ENCODE assay signal across 8 cellular contexts in genomic region chr2:135052997-135053474, GRCh38. TPM values are rescaled to one million over a fixed set of nuclear protein-coding genes. Genes with fewer than 3 reads are reported as not detected.
DNase-seq lines count a peak whose midpoint lies in the region; ATAC-seq and TF ChIP-seq lines count a peak whose summit lies in the region.

No MANE protein-coding gene starts in this region.

- intact Hi-C loops in A673 (cut with micrococcal nuclease; ENCODE audit: unreplicated experiment): loop anchor here (5.0 kb wide), 1 partner anchor 479 kb away; the partner anchor contains the start of genes R3HDM1 and ZRANB3
- intact Hi-C loops in heart right ventricle (cut with DNase I): loop anchor here in 1 of 10 donors (10.0 kb wide), 1 partner anchor 62 kb away; no protein-coding TSS in a partner anchor

- peaks cover 56% of the 10 kb centered on the region for H3K4me1 Mint-ChIP-seq in activated T-cell treated with anti-CD3 and anti-CD28 coated beads, Interleukin-2, amount 50 U/mL, for 24 hours (ENCODE audit: low read depth)

- H3K4me3 ChIP-seq in A673 (ENCODE audit: low read depth, low read length, poor library complexity, severe bottlenecking) (peak overlapping the region; percentile 82), heart right ventricle (peak overlapping the region; percentile 50 to 92 (median 82)), skeletal muscle tissue (ENCODE audit: low read length in 3 of 3) (peak overlapping the region; percentile 92 to 99 (median 94))

- H3K4me1 ChIP-seq in A673 (ENCODE audit: insufficient read depth, low read length, poor library complexity, severe bottlenecking) (peaks cover 28% of the 10 kb centered on the region), heart right ventricle (peaks cover 3 to 56% (median 33%) of the 10 kb centered on the region in 9 donors), skeletal muscle tissue (ENCODE audit: control insufficient read depth in 3 of 3, insufficient read depth in 3 of 3, low read length in 3 of 3) (peaks cover 10 to 27% (median 11%) of the 10 kb centered on the region in 3 donors)

- 5 to 10% methylated on average over 15 of the region's 15 CpGs for WGBS in heart right ventricle, 2 donors

- H3K27ac Mint-ChIP-seq in activated T-cell treated with anti-CD3 and anti-CD28 coated beads, Interleukin-2, amount 50 U/mL, for 24 hours: peak overlapping the region; percentile 100

- ATAC-seq in GM19438 (IDR thresholded peaks at IDR 0.05; ENCODE audit: low read depth, unreplicated experiment) (peak; percentile 15), HG03520 (IDR thresholded peaks at IDR 0.05; ENCODE audit: unreplicated experiment) (peak; percentile 38), heart right ventricle (peak in 5 of 8 donors; percentile 14 to 35 (median 27))

- POLR2A ChIA-PET in A673 (lab: Charles Lee; ENCODE audit: low non-redundant PET): interaction anchor here (0.7 kb wide), 1 partner anchor 616 kb away, joined by 4 read pairs; no protein-coding TSS in a partner anchor

- peak overlapping the region; percentile 91 for H3K4me3 Mint-ChIP-seq in activated T-cell treated with anti-CD3 and anti-CD28 coated beads, Interleukin-2, amount 50 U/mL, for 24 hours

- H3K36me3 Mint-ChIP-seq in activated T-cell treated with anti-CD3 and anti-CD28 coated beads, Interleukin-2, amount 50 U/mL, for 24 hours (ENCODE audit: low read depth): peaks cover 38% of the 10 kb centered on the region

- no peaks in the 10 kb centered on the region for H3K9me3 ChIP-seq in A673 (ENCODE audit: low read depth, low read length, poor library complexity, severe bottlenecking)
- H3K9me3 ChIP-seq in heart right ventricle: no peaks in the 10 kb centered on the region
- H3K9me3 ChIP-seq in skeletal muscle tissue (ENCODE audit: control insufficient read depth in 3 of 3, low read length in 3 of 3): no peaks in the 10 kb centered on the region

- peak overlapping the region; percentile 94 to 100 (median 99) for H3K9ac ChIP-seq in skeletal muscle tissue (ENCODE audit: low read depth in 1 of 3, low read length in 3 of 3)

- DNase-seq in A673 (ENCODE audit: low spot score) (no peak), heart right ventricle (no peak), islet precursor cell (no peak), DMS79 treated with DMSO at 0.1 percent for 48 hours (lab: John Stamatoyannopoulos, UW) (no peak)
- DNase-seq in activated T-cell treated with anti-CD3 and anti-CD28 coated beads, Interleukin-2, amount 50 U/mL, for 24 hours: peak; percentile 58

- TF ChIP-seq CTCF in A673 (conservative IDR thresholded peaks at IDR 0.05; ENCODE audit: low read depth, low read length) (no peak), heart right ventricle (IDR thresholded peaks at IDR 0.05) (no peak)

- H3K27ac ChIP-seq in A673 (ENCODE audit: low read depth, low read length, poor library complexity, severe bottlenecking) (peak overlapping the region; percentile 94), heart right ventricle (peak overlapping the region; percentile 80 to 97 (median 93)), skeletal muscle tissue (ENCODE audit: low read depth, low read length) (peak overlapping the region; percentile 98)

- no TSS peak for BruUV-seq in A673 (replicated peaks; lab: Mats Ljungman, UMichigan)

- no peaks in the 10 kb centered on the region for H3K27me3 Mint-ChIP-seq in activated T-cell treated with anti-CD3 and anti-CD28 coated beads, Interleukin-2, amount 50 U/mL, for 24 hours

- no peaks in the 10 kb centered on the region for H3K9me3 Mint-ChIP-seq in activated T-cell treated with anti-CD3 and anti-CD28 coated beads, Interleukin-2, amount 50 U/mL, for 24 hours

- H3K27me3 ChIP-seq in A673 (replicated peaks; ENCODE audit: insufficient read depth, low read depth, low read length, poor library complexity) (no peaks in the 10 kb centered on the region), heart right ventricle (no peaks in the 10 kb centered on the region), skeletal muscle tissue (ENCODE audit: control insufficient read depth in 3 of 3, insufficient read depth in 3 of 3, low read length in 3 of 3) (no peaks in the 10 kb centered on the region)

- CTCF ChIA-PET in A673 (lab: Charles Lee): no interaction called here

- H3K36me3 ChIP-seq in A673 (ENCODE audit: insufficient read depth, low read length, poor library complexity, severe bottlenecking) (peaks cover 6% of the 10 kb centered on the region), heart right ventricle (peaks cover 0 to 6% (median 0%) of the 10 kb centered on the region in 9 donors), skeletal muscle tissue (ENCODE audit: control insufficient read depth in 3 of 3, insufficient read depth in 3 of 3, low read length in 3 of 3) (peaks cover 0 to 3% (median 0%) of the 10 kb centered on the region in 3 donors)

RNA-seq across cellular contexts. Expression of gene RAB3GAP1, which starts 0.9 kb away (rescaled TPM):
- total RNA-seq in A673 (2021) (38.9 and 39.8 TPM in 2 replicates), heart right ventricle (10 to 100 TPM; 40.7 to 64.2 (median 53.8) TPM), skeletal muscle tissue (46.4 TPM)
- 10 to 100 TPM; 17.5 to 27.2 TPM for polyA plus RNA-seq in heart right ventricle

RNA-seq across cellular contexts. Expression of gene MAP3K19, which starts 5.8 kb away (rescaled TPM):
- total RNA-seq in A673 (2021) (not detected in 2 replicates), heart right ventricle (not detected), skeletal muscle tissue (not detected)
- polyA plus RNA-seq in heart right ventricle: not detected
